Comparison of ENCODE assay signal across 8 cellular contexts in genomic region chr13:21176982-21177284, GRCh38. TPM values are rescaled to one million over a fixed set of nuclear protein-coding genes. Genes with fewer than 3 reads are reported as not detected.
DNase-seq lines count a peak whose midpoint lies in the region; ATAC-seq and TF ChIP-seq lines count a peak whose summit lies in the region.

No MANE protein-coding gene starts in this region.

- H3K36me3 Mint-ChIP-seq in osteocyte (ENCODE audit: unreplicated experiment): no peaks in the 10 kb centered on the region

- CTCF ChIA-PET in RWPE1 (lab: Yijun Ruan, JAX): interaction anchor here (1.3 kb wide), 1 partner anchor 300 kb away, joined by 3 read pairs; no protein-coding TSS in a partner anchor

- no peak for TF ChIP-seq CTCF in RWPE1 (conservative IDR thresholded peaks at IDR 0.05; ENCODE audit: low read depth)
- TF ChIP-seq CTCF in osteocyte (IDR thresholded peaks at IDR 0.05): no peak

- 0 to 1% methylated on average over 26 of the region's 26 CpGs for WGBS in esophagus, 2 donors

- peak; percentile 20 for ATAC-seq in HG02610 (IDR thresholded peaks at IDR 0.05; ENCODE audit: unreplicated experiment)

- H3K27ac Mint-ChIP-seq in osteocyte (ENCODE audit: unreplicated experiment): peak overlapping the region; percentile 95

- no peaks in the 10 kb centered on the region for H3K27me3 Mint-ChIP-seq in osteocyte (ENCODE audit: unreplicated experiment)

- POLR2A ChIA-PET in RWPE1 (lab: Yijun Ruan, JAX; ENCODE audit: low non-redundant PET): interaction anchor here (0.7 to 1.1 kb wide), 2 partner anchors 12 to 14 kb away, joined by 3 to 5 read pairs; no protein-coding TSS in a partner anchor

- no peaks in the 10 kb centered on the region for H3K36me3 ChIP-seq in esophagus (ENCODE audit: control insufficient read depth in 2 of 2, insufficient read depth in 2 of 2, low read length in 1 of 2)

- no peaks in the 10 kb centered on the region for H3K27me3 ChIP-seq in esophagus (ENCODE audit: control insufficient read depth in 1 of 2, insufficient read depth in 2 of 2, low read length in 2 of 2)

- H3K9me3 Mint-ChIP-seq in osteocyte (ENCODE audit: unreplicated experiment): no peaks in the 10 kb centered on the region

- peaks cover 0 to 2% of the 10 kb centered on the region in 2 donors for H3K4me1 ChIP-seq in esophagus (ENCODE audit: control insufficient read depth in 2 of 2, insufficient read depth in 2 of 2, low read length in 1 of 2)

- H3K4me3 ChIP-seq in esophagus (ENCODE audit: low read depth in 1 of 2, low read length in 2 of 2): peak overlapping the region; percentile 69 to 99

- H3K9me3 ChIP-seq in esophagus (ENCODE audit: control insufficient read depth in 2 of 2, insufficient read depth in 1 of 2, low read depth in 1 of 2, low read length in 1 of 2): no peaks in the 10 kb centered on the region

- DNase-seq in NCI-H146 treated with DMSO at 0.1 percent for 48 hours (lab: John Stamatoyannopoulos, UW; ENCODE audit: unreplicated experiment): peak; percentile 29
- no peak for DNase-seq in NCI-H146 (lab: John Stamatoyannopoulos, UW)
- no peak for DNase-seq in RWPE1 (ENCODE audit: low spot score)
- DNase-seq in osteocyte (ENCODE audit: extremely low spot score, unreplicated experiment): no peak
- DNase-seq in hippocampal formation (lab: John Stamatoyannopoulos, UW): no peak
- DNase-seq in DMS153 treated with DMSO at 0.1 percent for 48 hours (lab: John Stamatoyannopoulos, UW; ENCODE audit: unreplicated experiment): no peak

- H3K4me3 Mint-ChIP-seq in osteocyte (ENCODE audit: unreplicated experiment): peak overlapping the region; percentile 98

- H3K27ac ChIP-seq in RWPE1: peak overlapping the region; percentile 93
- H3K27ac ChIP-seq in esophagus (ENCODE audit: low read depth in 2 of 2, low read length in 1 of 2): peak overlapping the region; percentile 98 to 100

- peaks cover 19% of the 10 kb centered on the region for H3K4me1 Mint-ChIP-seq in osteocyte (ENCODE audit: unreplicated experiment)

RNA-seq across cellular contexts. Expression of gene MRPL57, which starts 0.5 kb away (rescaled TPM):
- 10 to 100 TPM; 22.7 to 25.0 TPM for polyA plus RNA-seq in esophagus
- 15.1 and 16.1 TPM in 2 replicates for total RNA-seq in osteocyte

RNA-seq across cellular contexts. Expression of gene SKA3, which starts 0.6 kb away (rescaled TPM):
- 1 to 10 TPM; 3.4 to 4.1 TPM for polyA plus RNA-seq in esophagus
- 4.0 and 4.2 TPM in 2 replicates for total RNA-seq in osteocyte

RNA-seq across cellular contexts. Expression of gene SAP18, which starts 37.0 kb away (rescaled TPM):
- polyA plus RNA-seq in esophagus: 100 to 1,000 TPM in 1 of 2 donors, 10 to 100 TPM in 1; 54.8 to 117 TPM
- total RNA-seq in osteocyte: 194 and 219 TPM in 2 replicates
